In genomic region chr10:131048595-131048994, GRCh38 we compare ENCODE assay signal across 20 cellular contexts.
"Had no signal": no experiment of that assay in that cellular context is flagged by ENCODE, and none has a peak within 500 bp of the region (broad histone marks: within the 10 kb centered on the region; RNA-seq: fewer than 3 reads in every experiment).

No MANE protein-coding gene starts in this region.

- H3K4me1 ChIP-seq: colonic mucosa, sigmoid colon, upper lobe of left lung had no signal

- H3K27me3 ChIP-seq: colonic mucosa, neutrophil, upper lobe of left lung had no signal

- H3K36me3 ChIP-seq: colonic mucosa, neutrophil, sigmoid colon, thoracic aorta, upper lobe of left lung had no signal

- H3K4me3 ChIP-seq: colonic mucosa, mucosa of descending colon, sigmoid colon, thoracic aorta, upper lobe of left lung had no signal

- ATAC-seq: activated CD8-positive, alpha-beta T cell treated with anti-CD3 and anti-CD28 coated beads, Interleukin-2, amount 10 ng/mL, durations not matched to agents 7 days and 5 days; mucosa of descending colon; naive thymus-derived CD8-positive, alpha-beta T cell; stimulated activated memory B cell treated with anti-CD40 and anti-IgM and Interleukin-4, amounts not matched to agents 10 μg/mL and 1 μg/mL and 100 μg/mL, for 72 hours; T-cell had no signal

- FAIRE-seq: endometrium had no signal

- DNase-seq: activated CD4-positive, alpha-beta T cell treated with anti-CD3 and anti-CD28 coated beads, Interleukin-2, amount 10 ng/mL, durations not matched to agents 7 days and 5 days; activated CD8-positive, alpha-beta T cell treated with anti-CD3 and anti-CD28 coated beads, Interleukin-2, amount 10 ng/mL, durations not matched to agents 7 days and 5 days; activated naive CD4-positive, alpha-beta T cell treated with Interleukin-2 at 50 U/mL for 16 hours; activated T-cell treated with anti-CD3 and anti-CD28 coated beads, Interleukin-2, amount 50 U/mL, for 24 hours; central memory CD4-positive, alpha-beta T cell; colonic mucosa; erythroblast; foreskin melanocyte; glutamatergic neuron; mucosa of descending colon; naive thymus-derived CD8-positive, alpha-beta T cell; sigmoid colon; stimulated activated CD4-positive, alpha-beta T cell treated with anti-CD3 and anti-CD28 coated beads, Interleukin-4, amount 100 ng/mL, for 4 hours; T-cell; T-helper 9 cell; upper lobe of left lung had no signal

- H3K27ac ChIP-seq: colonic mucosa, neutrophil, sigmoid colon, thoracic aorta, upper lobe of left lung had no signal

- H3K9me3 ChIP-seq: colonic mucosa, mucosa of descending colon, neutrophil, sigmoid colon, thoracic aorta, upper lobe of left lung had no signal
